ENCODE assay signal across 2 cellular contexts in the genomic region with DNA sequence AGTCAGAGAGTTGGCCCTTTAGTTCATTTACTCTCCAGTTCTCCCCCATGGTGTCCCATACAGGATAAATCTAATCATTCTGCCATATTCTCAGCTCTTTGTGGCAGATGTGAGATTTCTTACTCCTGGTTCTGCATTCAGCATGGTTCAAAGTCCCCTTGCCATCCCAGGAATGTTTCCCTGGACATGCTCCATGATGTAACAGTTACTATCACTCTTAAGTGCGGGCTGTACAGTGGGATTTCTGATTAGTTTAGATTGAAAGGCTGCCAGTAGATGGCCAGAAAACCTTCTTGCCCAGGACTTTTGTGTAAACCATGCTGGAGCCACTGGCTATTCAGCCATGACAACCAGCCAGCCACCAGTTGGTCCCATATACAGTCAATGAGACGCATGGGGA.
TF ChIP-seq lines count a peak whose summit lies in the region.

No MANE protein-coding gene starts in this region.

TF ChIP-seq in H1, 55 proteins besides CTCF, POLR2A, EP300 and RAD21 (continues in another document):
- no peak for TF ChIP-seq JUN (IDR thresholded peaks at IDR 0.05; ENCODE audit: low read depth, low read length)
- TF ChIP-seq SP4 (IDR thresholded peaks at IDR 0.05; ENCODE audit: low read length) = no peak
- no peak for TF ChIP-seq TAF7 (optimal IDR thresholded peaks at IDR 0.05; ENCODE audit: borderline replicate concordance, low read depth, low read length)
- TF ChIP-seq SUZ12 (IDR thresholded peaks at IDR 0.05; ENCODE audit: low read length) = no peak
- TF ChIP-seq, protein P1, sequence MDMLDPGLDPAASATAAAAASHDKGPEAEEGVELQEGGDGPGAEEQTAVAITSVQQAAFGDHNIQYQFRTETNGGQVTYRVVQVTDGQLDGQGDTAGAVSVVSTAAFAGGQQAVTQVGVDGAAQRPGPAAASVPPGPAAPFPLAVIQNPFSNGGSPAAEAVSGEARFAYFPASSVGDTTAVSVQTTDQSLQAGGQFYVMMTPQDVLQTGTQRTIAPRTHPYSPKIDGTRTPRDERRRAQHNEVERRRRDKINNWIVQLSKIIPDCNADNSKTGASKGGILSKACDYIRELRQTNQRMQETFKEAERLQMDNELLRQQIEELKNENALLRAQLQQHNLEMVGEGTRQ (IDR thresholded peaks at IDR 0.05; ENCODE audit: low read length) = no peak
- TF ChIP-seq SP2 (IDR thresholded peaks at IDR 0.05; ENCODE audit: low read length) = no peak
- no peak for TF ChIP-seq CREB1 (IDR thresholded peaks at IDR 0.05)
- no peak for TF ChIP-seq TCF12 (IDR thresholded peaks at IDR 0.05; ENCODE audit: low read depth, low read length)
- no peak for TF ChIP-seq KDM1A (IDR thresholded peaks at IDR 0.05; ENCODE audit: borderline replicate concordance, low read length)
- TF ChIP-seq, protein P2, sequence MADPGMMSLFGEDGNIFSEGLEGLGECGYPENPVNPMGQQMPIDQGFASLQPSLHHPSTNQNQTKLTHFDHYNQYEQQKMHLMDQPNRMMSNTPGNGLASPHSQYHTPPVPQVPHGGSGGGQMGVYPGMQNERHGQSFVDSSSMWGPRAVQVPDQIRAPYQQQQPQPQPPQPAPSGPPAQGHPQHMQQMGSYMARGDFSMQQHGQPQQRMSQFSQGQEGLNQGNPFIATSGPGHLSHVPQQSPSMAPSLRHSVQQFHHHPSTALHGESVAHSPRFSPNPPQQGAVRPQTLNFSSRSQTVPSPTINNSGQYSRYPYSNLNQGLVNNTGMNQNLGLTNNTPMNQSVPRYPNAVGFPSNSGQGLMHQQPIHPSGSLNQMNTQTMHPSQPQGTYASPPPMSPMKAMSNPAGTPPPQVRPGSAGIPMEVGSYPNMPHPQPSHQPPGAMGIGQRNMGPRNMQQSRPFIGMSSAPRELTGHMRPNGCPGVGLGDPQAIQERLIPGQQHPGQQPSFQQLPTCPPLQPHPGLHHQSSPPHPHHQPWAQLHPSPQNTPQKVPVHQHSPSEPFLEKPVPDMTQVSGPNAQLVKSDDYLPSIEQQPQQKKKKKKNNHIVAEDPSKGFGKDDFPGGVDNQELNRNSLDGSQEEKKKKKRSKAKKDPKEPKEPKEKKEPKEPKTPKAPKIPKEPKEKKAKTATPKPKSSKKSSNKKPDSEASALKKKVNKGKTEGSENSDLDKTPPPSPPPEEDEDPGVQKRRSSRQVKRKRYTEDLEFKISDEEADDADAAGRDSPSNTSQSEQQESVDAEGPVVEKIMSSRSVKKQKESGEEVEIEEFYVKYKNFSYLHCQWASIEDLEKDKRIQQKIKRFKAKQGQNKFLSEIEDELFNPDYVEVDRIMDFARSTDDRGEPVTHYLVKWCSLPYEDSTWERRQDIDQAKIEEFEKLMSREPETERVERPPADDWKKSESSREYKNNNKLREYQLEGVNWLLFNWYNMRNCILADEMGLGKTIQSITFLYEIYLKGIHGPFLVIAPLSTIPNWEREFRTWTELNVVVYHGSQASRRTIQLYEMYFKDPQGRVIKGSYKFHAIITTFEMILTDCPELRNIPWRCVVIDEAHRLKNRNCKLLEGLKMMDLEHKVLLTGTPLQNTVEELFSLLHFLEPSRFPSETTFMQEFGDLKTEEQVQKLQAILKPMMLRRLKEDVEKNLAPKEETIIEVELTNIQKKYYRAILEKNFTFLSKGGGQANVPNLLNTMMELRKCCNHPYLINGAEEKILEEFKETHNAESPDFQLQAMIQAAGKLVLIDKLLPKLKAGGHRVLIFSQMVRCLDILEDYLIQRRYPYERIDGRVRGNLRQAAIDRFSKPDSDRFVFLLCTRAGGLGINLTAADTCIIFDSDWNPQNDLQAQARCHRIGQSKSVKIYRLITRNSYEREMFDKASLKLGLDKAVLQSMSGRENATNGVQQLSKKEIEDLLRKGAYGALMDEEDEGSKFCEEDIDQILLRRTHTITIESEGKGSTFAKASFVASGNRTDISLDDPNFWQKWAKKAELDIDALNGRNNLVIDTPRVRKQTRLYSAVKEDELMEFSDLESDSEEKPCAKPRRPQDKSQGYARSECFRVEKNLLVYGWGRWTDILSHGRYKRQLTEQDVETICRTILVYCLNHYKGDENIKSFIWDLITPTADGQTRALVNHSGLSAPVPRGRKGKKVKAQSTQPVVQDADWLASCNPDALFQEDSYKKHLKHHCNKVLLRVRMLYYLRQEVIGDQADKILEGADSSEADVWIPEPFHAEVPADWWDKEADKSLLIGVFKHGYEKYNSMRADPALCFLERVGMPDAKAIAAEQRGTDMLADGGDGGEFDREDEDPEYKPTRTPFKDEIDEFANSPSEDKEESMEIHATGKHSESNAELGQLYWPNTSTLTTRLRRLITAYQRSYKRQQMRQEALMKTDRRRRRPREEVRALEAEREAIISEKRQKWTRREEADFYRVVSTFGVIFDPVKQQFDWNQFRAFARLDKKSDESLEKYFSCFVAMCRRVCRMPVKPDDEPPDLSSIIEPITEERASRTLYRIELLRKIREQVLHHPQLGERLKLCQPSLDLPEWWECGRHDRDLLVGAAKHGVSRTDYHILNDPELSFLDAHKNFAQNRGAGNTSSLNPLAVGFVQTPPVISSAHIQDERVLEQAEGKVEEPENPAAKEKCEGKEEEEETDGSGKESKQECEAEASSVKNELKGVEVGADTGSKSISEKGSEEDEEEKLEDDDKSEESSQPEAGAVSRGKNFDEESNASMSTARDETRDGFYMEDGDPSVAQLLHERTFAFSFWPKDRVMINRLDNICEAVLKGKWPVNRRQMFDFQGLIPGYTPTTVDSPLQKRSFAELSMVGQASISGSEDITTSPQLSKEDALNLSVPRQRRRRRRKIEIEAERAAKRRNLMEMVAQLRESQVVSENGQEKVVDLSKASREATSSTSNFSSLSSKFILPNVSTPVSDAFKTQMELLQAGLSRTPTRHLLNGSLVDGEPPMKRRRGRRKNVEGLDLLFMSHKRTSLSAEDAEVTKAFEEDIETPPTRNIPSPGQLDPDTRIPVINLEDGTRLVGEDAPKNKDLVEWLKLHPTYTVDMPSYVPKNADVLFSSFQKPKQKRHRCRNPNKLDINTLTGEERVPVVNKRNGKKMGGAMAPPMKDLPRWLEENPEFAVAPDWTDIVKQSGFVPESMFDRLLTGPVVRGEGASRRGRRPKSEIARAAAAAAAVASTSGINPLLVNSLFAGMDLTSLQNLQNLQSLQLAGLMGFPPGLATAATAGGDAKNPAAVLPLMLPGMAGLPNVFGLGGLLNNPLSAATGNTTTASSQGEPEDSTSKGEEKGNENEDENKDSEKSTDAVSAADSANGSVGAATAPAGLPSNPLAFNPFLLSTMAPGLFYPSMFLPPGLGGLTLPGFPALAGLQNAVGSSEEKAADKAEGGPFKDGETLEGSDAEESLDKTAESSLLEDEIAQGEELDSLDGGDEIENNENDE (IDR thresholded peaks at IDR 0.05; ENCODE audit: insufficient replicate concordance, low read length) = no peak
- no peak for TF ChIP-seq NRF1 (IDR thresholded peaks at IDR 0.05; ENCODE audit: low read depth, low read length)
- no peak for TF ChIP-seq FOSL1 (IDR thresholded peaks at IDR 0.05; ENCODE audit: insufficient read depth, low read depth, low read length)
- no peak for TF ChIP-seq EGR1 (IDR thresholded peaks at IDR 0.05; ENCODE audit: borderline replicate concordance, low read depth, low read length)
- no peak for TF ChIP-seq NANOG (IDR thresholded peaks at IDR 0.05; ENCODE audit: insufficient read depth, low read depth, low read length, poor library complexity, severe bottlenecking)
- TF ChIP-seq, protein P3, sequence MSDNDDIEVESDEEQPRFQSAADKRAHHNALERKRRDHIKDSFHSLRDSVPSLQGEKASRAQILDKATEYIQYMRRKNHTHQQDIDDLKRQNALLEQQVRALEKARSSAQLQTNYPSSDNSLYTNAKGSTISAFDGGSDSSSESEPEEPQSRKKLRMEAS (IDR thresholded peaks at IDR 0.05) = no peak
- no peak for TF ChIP-seq JUND (IDR thresholded peaks at IDR 0.05; ENCODE audit: low read length)
- TF ChIP-seq BCL11A (IDR thresholded peaks at IDR 0.05; ENCODE audit: low read depth in 2 of 2, low read length in 2 of 2) = no peak

TF ChIP-seq in SK-N-SH treated with all-trans-retinoic acid at 6 μM for 48 hours, 23 proteins besides CTCF, POLR2A, EP300 and RAD21:
- TF ChIP-seq ZNF8 (CRISPR knock-in tag; IDR thresholded peaks at IDR 0.05) (no peak), TCF4 (CRISPR knock-in tag; IDR thresholded peaks at IDR 0.05; ENCODE audit: borderline replicate concordance) (no peak), SNAI2 (CRISPR knock-in tag; IDR thresholded peaks at IDR 0.05) (no peak), ESRRG (CRISPR knock-in tag; IDR thresholded peaks at IDR 0.05) (no peak), OSR1 (CRISPR knock-in tag; IDR thresholded peaks at IDR 0.05) (no peak), PPARA (CRISPR knock-in tag; IDR thresholded peaks at IDR 0.05; ENCODE audit: borderline replicate concordance) (no peak), ARNTL (CRISPR knock-in tag; IDR thresholded peaks at IDR 0.05; ENCODE audit: borderline replicate concordance, low read depth) (no peak), GLIS3 (CRISPR knock-in tag; IDR thresholded peaks at IDR 0.05) (no peak), CSDC2 (CRISPR knock-in tag; IDR thresholded peaks at IDR 0.05) (no peak), RARB (CRISPR knock-in tag; IDR thresholded peaks at IDR 0.05) (no peak), TOX (CRISPR knock-in tag; IDR thresholded peaks at IDR 0.05; ENCODE audit: borderline replicate concordance) (no peak), ZFP3 (CRISPR knock-in tag; IDR thresholded peaks at IDR 0.05) (no peak), ISL1 (CRISPR knock-in tag; IDR thresholded peaks at IDR 0.05) (no peak), ZNF565 (CRISPR knock-in tag; conservative IDR thresholded peaks at IDR 0.05; ENCODE audit: low read depth) (no peak)
- TF ChIP-seq, protein P4, sequence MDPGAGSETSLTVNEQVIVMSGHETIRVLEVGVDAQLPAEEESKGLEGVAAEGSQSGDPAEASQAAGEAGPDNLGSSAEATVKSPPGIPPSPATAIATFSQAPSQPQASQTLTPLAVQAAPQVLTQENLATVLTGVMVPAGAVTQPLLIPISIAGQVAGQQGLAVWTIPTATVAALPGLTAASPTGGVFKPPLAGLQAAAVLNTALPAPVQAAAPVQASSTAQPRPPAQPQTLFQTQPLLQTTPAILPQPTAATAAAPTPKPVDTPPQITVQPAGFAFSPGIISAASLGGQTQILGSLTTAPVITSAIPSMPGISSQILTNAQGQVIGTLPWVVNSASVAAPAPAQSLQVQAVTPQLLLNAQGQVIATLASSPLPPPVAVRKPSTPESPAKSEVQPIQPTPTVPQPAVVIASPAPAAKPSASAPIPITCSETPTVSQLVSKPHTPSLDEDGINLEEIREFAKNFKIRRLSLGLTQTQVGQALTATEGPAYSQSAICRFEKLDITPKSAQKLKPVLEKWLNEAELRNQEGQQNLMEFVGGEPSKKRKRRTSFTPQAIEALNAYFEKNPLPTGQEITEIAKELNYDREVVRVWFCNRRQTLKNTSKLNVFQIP (CRISPR knock-in tag; IDR thresholded peaks at IDR 0.05; ENCODE audit: borderline replicate concordance, low read depth) = no peak
- TF ChIP-seq, protein P5, sequence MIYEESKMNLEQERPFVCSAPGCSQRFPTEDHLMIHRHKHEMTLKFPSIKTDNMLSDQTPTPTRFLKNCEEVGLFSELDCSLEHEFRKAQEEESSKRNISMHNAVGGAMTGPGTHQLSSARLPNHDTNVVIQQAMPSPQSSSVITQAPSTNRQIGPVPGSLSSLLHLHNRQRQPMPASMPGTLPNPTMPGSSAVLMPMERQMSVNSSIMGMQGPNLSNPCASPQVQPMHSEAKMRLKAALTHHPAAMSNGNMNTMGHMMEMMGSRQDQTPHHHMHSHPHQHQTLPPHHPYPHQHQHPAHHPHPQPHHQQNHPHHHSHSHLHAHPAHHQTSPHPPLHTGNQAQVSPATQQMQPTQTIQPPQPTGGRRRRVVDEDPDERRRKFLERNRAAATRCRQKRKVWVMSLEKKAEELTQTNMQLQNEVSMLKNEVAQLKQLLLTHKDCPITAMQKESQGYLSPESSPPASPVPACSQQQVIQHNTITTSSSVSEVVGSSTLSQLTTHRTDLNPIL (CRISPR knock-in tag; IDR thresholded peaks at IDR 0.05; ENCODE audit: low read depth) = no peak
- TF ChIP-seq, protein P6, sequence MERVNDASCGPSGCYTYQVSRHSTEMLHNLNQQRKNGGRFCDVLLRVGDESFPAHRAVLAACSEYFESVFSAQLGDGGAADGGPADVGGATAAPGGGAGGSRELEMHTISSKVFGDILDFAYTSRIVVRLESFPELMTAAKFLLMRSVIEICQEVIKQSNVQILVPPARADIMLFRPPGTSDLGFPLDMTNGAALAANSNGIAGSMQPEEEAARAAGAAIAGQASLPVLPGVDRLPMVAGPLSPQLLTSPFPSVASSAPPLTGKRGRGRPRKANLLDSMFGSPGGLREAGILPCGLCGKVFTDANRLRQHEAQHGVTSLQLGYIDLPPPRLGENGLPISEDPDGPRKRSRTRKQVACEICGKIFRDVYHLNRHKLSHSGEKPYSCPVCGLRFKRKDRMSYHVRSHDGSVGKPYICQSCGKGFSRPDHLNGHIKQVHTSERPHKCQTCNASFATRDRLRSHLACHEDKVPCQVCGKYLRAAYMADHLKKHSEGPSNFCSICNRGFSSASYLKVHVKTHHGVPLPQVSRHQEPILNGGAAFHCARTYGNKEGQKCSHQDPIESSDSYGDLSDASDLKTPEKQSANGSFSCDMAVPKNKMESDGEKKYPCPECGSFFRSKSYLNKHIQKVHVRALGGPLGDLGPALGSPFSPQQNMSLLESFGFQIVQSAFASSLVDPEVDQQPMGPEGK (CRISPR knock-in tag; IDR thresholded peaks at IDR 0.05; ENCODE audit: borderline replicate concordance) = no peak
- TF ChIP-seq, protein P7, sequence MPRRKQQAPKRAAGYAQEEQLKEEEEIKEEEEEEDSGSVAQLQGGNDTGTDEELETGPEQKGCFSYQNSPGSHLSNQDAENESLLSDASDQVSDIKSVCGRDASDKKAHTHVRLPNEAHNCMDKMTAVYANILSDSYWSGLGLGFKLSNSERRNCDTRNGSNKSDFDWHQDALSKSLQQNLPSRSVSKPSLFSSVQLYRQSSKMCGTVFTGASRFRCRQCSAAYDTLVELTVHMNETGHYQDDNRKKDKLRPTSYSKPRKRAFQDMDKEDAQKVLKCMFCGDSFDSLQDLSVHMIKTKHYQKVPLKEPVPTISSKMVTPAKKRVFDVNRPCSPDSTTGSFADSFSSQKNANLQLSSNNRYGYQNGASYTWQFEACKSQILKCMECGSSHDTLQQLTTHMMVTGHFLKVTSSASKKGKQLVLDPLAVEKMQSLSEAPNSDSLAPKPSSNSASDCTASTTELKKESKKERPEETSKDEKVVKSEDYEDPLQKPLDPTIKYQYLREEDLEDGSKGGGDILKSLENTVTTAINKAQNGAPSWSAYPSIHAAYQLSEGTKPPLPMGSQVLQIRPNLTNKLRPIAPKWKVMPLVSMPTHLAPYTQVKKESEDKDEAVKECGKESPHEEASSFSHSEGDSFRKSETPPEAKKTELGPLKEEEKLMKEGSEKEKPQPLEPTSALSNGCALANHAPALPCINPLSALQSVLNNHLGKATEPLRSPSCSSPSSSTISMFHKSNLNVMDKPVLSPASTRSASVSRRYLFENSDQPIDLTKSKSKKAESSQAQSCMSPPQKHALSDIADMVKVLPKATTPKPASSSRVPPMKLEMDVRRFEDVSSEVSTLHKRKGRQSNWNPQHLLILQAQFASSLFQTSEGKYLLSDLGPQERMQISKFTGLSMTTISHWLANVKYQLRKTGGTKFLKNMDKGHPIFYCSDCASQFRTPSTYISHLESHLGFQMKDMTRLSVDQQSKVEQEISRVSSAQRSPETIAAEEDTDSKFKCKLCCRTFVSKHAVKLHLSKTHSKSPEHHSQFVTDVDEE (CRISPR knock-in tag; IDR thresholded peaks at IDR 0.05) = no peak
- TF ChIP-seq, protein P8, sequence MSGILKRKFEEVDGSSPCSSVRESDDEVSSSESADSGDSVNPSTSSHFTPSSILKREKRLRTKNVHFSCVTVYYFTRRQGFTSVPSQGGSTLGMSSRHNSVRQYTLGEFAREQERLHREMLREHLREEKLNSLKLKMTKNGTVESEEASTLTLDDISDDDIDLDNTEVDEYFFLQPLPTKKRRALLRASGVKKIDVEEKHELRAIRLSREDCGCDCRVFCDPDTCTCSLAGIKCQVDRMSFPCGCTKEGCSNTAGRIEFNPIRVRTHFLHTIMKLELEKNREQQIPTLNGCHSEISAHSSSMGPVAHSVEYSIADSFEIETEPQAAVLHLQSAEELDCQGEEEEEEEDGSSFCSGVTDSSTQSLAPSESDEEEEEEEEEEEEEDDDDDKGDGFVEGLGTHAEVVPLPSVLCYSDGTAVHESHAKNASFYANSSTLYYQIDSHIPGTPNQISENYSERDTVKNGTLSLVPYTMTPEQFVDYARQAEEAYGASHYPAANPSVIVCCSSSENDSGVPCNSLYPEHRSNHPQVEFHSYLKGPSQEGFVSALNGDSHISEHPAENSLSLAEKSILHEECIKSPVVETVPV (CRISPR knock-in tag; IDR thresholded peaks at IDR 0.05) = no peak
